Comparison of ENCODE assay signal across 20 cellular contexts in genomic region chr6:166412911-166413384, GRCh38. TPM values are rescaled to one million over a fixed set of nuclear protein-coding genes. Genes with fewer than 3 reads are reported as not detected.
DNase-seq lines count a peak whose midpoint lies in the region; ATAC-seq, FAIRE-seq and TF ChIP-seq lines count a peak whose summit lies in the region.
"Had no signal": no experiment of that assay in that cellular context is flagged by ENCODE, and none has a peak within 500 bp of the region (broad histone marks: within the 10 kb centered on the region; RNA-seq: fewer than 3 reads in every experiment).

No MANE protein-coding gene starts in this region.

- DNase-seq in activated naive CD4-positive, alpha-beta T cell treated with anti-CD3 and anti-CD28 coated beads for 36 hours: no peak
- DNase-seq in CD4-positive, alpha-beta memory T cell: no peak
- DNase-seq in GM12878 (ENCODE audit: low read depth, low spot score) (no peak), sigmoid colon (peak; percentile 51), Ammon's horn (ENCODE audit: low spot score) (no peak)
- no peak for DNase-seq in activated CD4-positive, alpha-beta T cell treated with anti-CD3 and anti-CD28 coated beads, Interleukin-2, amount 10 ng/mL, durations not matched to agents 24 days and 14 days
- DNase-seq: ACHN, NCI-H1417, NCI-H187, NCI-H2107, NCI-H510A, NCI-H748 treated with DMSO at 0.1 percent for 48 hours, OCI-M1, SHP77 had no signal

- SMC1A ChIA-PET in GM12878 (lab: Charles Lee; ENCODE audit: uncharacterized antibody, unreplicated experiment): no interaction called here

- no peak overlapping the region for H3K9ac ChIP-seq in GM12878 (ENCODE audit: control insufficient read depth, insufficient read depth, low read length)
- H3K9ac ChIP-seq: KMS-11 had no signal

- peaks cover 7% of the 10 kb centered on the region for H3K36me3 Mint-ChIP-seq in activated naive CD4-positive, alpha-beta T cell treated with anti-CD3 and anti-CD28 coated beads, Interleukin-2, amount 50 U/mL, for 24 hours
- peaks cover 14% of the 10 kb centered on the region for H3K36me3 Mint-ChIP-seq in activated naive CD4-positive, alpha-beta T cell treated with anti-CD3 and anti-CD28 coated beads for 36 hours (ENCODE audit: low read depth)
- peaks cover 15 to 18% of the 10 kb centered on the region in 2 donors for H3K36me3 Mint-ChIP-seq in CD4-positive, alpha-beta memory T cell
- H3K36me3 Mint-ChIP-seq in activated CD4-positive, alpha-beta T cell treated with anti-CD3 and anti-CD28 coated beads, Interleukin-2, amount 10 ng/mL, durations not matched to agents 24 days and 14 days (ENCODE audit: low read depth): peaks cover 18% of the 10 kb centered on the region

- 46% methylated on average over 7 of the region's 13 CpGs for WGBS in GM12878 (ENCODE audit: insufficient coverage, insufficient replicate concordance, low lambda C conversion rate, missing lambda C conversion rate)
- 91 to 95% methylated on average over 13 of the region's 13 CpGs for WGBS in sigmoid colon, 2 donors

- no peaks in the 10 kb centered on the region; the same call in 1 of the 2 replicates for H4K20me1 ChIP-seq in GM12878 (ENCODE audit: control insufficient read depth, insufficient read depth)

- no peaks in the 10 kb centered on the region for H3K36me3 ChIP-seq in CD4-positive, alpha-beta memory T cell (ENCODE audit: insufficient read depth, low read length)
- H3K36me3 ChIP-seq in GM12878 (ENCODE audit: control insufficient read depth in 2 of 2, insufficient read depth in 2 of 2, low read length in 1 of 2): no peaks in the 10 kb centered on the region
- peaks cover 0 to 37% (median 3%) of the 10 kb centered on the region in 4 donors for H3K36me3 ChIP-seq in sigmoid colon

- CTCF ChIA-PET in activated naive CD4-positive, alpha-beta T cell treated with anti-CD3 and anti-CD28 coated beads for 36 hours (lab: Charles Lee): interaction anchor here (4.7 kb wide), 1 partner anchor 13 kb away, joined by 31 read pairs; no protein-coding TSS in a partner anchor
- CTCF ChIA-PET in CD4-positive, alpha-beta memory T cell (lab: Charles Lee; ENCODE audit: partially characterized antibody): interaction anchor here (4.9 kb wide), 1 partner anchor 13 kb away, joined by 31 read pairs; no protein-coding TSS in a partner anchor
- CTCF ChIA-PET in GM12878 (lab: Yijun Ruan, JAX): no interaction called here

- no peaks in the 10 kb centered on the region for H3K27me3 Mint-ChIP-seq in activated naive CD4-positive, alpha-beta T cell treated with anti-CD3 and anti-CD28 coated beads, Interleukin-2, amount 50 U/mL, for 24 hours
- no peaks in the 10 kb centered on the region for H3K27me3 Mint-ChIP-seq in activated naive CD4-positive, alpha-beta T cell treated with anti-CD3 and anti-CD28 coated beads for 36 hours (ENCODE audit: low read depth)
- H3K27me3 Mint-ChIP-seq in CD4-positive, alpha-beta memory T cell: peaks cover 0 to 4% of the 10 kb centered on the region in 2 donors
- peaks cover 5% of the 10 kb centered on the region for H3K27me3 Mint-ChIP-seq in activated CD4-positive, alpha-beta T cell treated with anti-CD3 and anti-CD28 coated beads, Interleukin-2, amount 10 ng/mL, durations not matched to agents 24 days and 14 days

- H3K4me3 Mint-ChIP-seq in activated naive CD4-positive, alpha-beta T cell treated with anti-CD3 and anti-CD28 coated beads, Interleukin-2, amount 50 U/mL, for 24 hours: no peak overlapping the region
- H3K4me3 Mint-ChIP-seq in activated naive CD4-positive, alpha-beta T cell treated with anti-CD3 and anti-CD28 coated beads for 36 hours: no peak overlapping the region
- H3K4me3 Mint-ChIP-seq in CD4-positive, alpha-beta memory T cell: peak overlapping the region; percentile 10 to 85 (median 66)
- no peak overlapping the region for H3K4me3 Mint-ChIP-seq in activated CD4-positive, alpha-beta T cell treated with anti-CD3 and anti-CD28 coated beads, Interleukin-2, amount 10 ng/mL, durations not matched to agents 24 days and 14 days
- H3K4me3 Mint-ChIP-seq: CD14-positive monocyte had no signal

- FAIRE-seq in GM12878 (lab: Jason Lieb, UNC): no peak
- FAIRE-seq: H54 had no signal

- TF ChIP-seq EP300 in GM12878 (IDR thresholded peaks at IDR 0.05; ENCODE audit: borderline replicate concordance in 1 of 2, control insufficient read depth in 1 of 2, low read depth in 2 of 2, low read length in 2 of 2) (no peak), sigmoid colon (IDR thresholded peaks at IDR 0.05) (no peak)

- TF ChIP-seq POLR2A in GM12878 (IDR thresholded peaks at IDR 0.05; ENCODE audit: low read depth, low read length) (no peak), sigmoid colon (IDR thresholded peaks at IDR 0.05) (no peak)

- no peak overlapping the region for H3K4me2 ChIP-seq in GM12878 (ENCODE audit: control insufficient read depth, insufficient read depth)
- H3K4me2 ChIP-seq: KMS-11 had no signal

- in situ Hi-C loops in GM12878 (cut with MboI): no loop called here

- no peak overlapping the region for H3K27ac ChIP-seq in CD4-positive, alpha-beta memory T cell (ENCODE audit: low read depth, low read length)
- H3K27ac ChIP-seq in GM12878 (ENCODE audit: control insufficient read depth, insufficient read depth) (no peak overlapping the region), sigmoid colon (no peak overlapping the region)
- H3K27ac ChIP-seq: KMS-11, SK-N-MC had no signal

- H3K79me2 ChIP-seq in GM12878 (ENCODE audit: control insufficient read depth, insufficient read depth, low read length): no peaks in the 10 kb centered on the region

- ATAC-seq in GM12878 (no peak), GM21447 (IDR thresholded peaks at IDR 0.05; ENCODE audit: unreplicated experiment) (no peak)

- POLR2A ChIA-PET in CD4-positive, alpha-beta memory T cell (lab: Charles Lee; ENCODE audit: partially characterized antibody): interaction anchor here (1.3 to 2.1 kb wide), 2 partner anchors 23 to 75 kb away, joined by 4 to 6 read pairs; no protein-coding TSS in a partner anchor
- POLR2A ChIA-PET in GM12878 (lab: Charles Lee): no interaction called here

- peaks cover 79% of the 10 kb centered on the region for H3K4me1 ChIP-seq in CD4-positive, alpha-beta memory T cell (ENCODE audit: insufficient read depth, low read length)
- peaks cover 6% of the 10 kb centered on the region for H3K4me1 ChIP-seq in GM12878 (ENCODE audit: control insufficient read depth, insufficient read depth, low read length)
- H3K4me1 ChIP-seq in sigmoid colon: no peaks in the 10 kb centered on the region

- no peak for TF ChIP-seq CTCF in GM12878 (IDR thresholded peaks at IDR 0.05 in 2 of 3, conservative IDR thresholded peaks at IDR 0.05 in 1 of 3; ENCODE audit: control insufficient read depth in 2 of 3, extremely low read depth in 1 of 3, insufficient read depth in 1 of 3, low read depth in 3 of 3, low read length in 3 of 3)
- no peak for TF ChIP-seq CTCF in sigmoid colon (IDR thresholded peaks at IDR 0.05)

- TF ChIP-seq RAD21 in GM12878 (IDR thresholded peaks at IDR 0.05; ENCODE audit: insufficient read depth, low read depth, low read length): no peak

- H3K27ac Mint-ChIP-seq in activated naive CD4-positive, alpha-beta T cell treated with anti-CD3 and anti-CD28 coated beads, Interleukin-2, amount 50 U/mL, for 24 hours: peak overlapping the region; percentile 33
- no peak overlapping the region for H3K27ac Mint-ChIP-seq in activated naive CD4-positive, alpha-beta T cell treated with anti-CD3 and anti-CD28 coated beads for 36 hours
- peak overlapping the region; percentile 70 to 99 (median 78) for H3K27ac Mint-ChIP-seq in CD4-positive, alpha-beta memory T cell
- H3K27ac Mint-ChIP-seq in activated CD4-positive, alpha-beta T cell treated with anti-CD3 and anti-CD28 coated beads, Interleukin-2, amount 10 ng/mL, durations not matched to agents 24 days and 14 days: no peak overlapping the region
- H3K27ac Mint-ChIP-seq: CD14-positive monocyte had no signal

- no TSS peak for BruUV-seq in GM12878 (replicated peaks; lab: Mats Ljungman, UMichigan)

- H3K4me3 ChIP-seq in CD4-positive, alpha-beta memory T cell (ENCODE audit: low read length in 2 of 2): no peak overlapping the region
- H3K4me3 ChIP-seq in GM12878 (no peak overlapping the region), sigmoid colon (no peak overlapping the region)
- H3K4me3 ChIP-seq: SK-N-MC had no signal

- intact Hi-C loops in activated naive CD4-positive, alpha-beta T cell treated with anti-CD3 and anti-CD28 coated beads for 36 hours (cut with micrococcal nuclease): loop anchor here (10.0 kb wide), 1 partner anchor 1292 kb away; no protein-coding TSS in a partner anchor
- intact Hi-C loops in CD4-positive, alpha-beta memory T cell (cut with micrococcal nuclease): loop anchor here (10.0 kb wide), 2 partner anchors 542 to 712 kb away; partner anchors contain the start of genes CCR6 and RNASET2
- intact Hi-C loops in GM12878 (cut with micrococcal nuclease; ENCODE audit: unreplicated experiment): no loop called here
- intact Hi-C loops in sigmoid colon (cut with DNase I): no loop called here
- intact Hi-C loops in activated CD4-positive, alpha-beta T cell treated with anti-CD3 and anti-CD28 coated beads, Interleukin-2, amount 10 ng/mL, durations not matched to agents 24 days and 14 days (cut with micrococcal nuclease): no loop called here

- peaks cover 86% of the 10 kb centered on the region for H3K4me1 Mint-ChIP-seq in activated naive CD4-positive, alpha-beta T cell treated with anti-CD3 and anti-CD28 coated beads, Interleukin-2, amount 50 U/mL, for 24 hours
- H3K4me1 Mint-ChIP-seq in activated naive CD4-positive, alpha-beta T cell treated with anti-CD3 and anti-CD28 coated beads for 36 hours (ENCODE audit: low read depth): peaks cover 71% of the 10 kb centered on the region
- H3K4me1 Mint-ChIP-seq in CD4-positive, alpha-beta memory T cell: peaks cover 58 to 92% (median 75%) of the 10 kb centered on the region in 4 donors
- peaks cover 53% of the 10 kb centered on the region for H3K4me1 Mint-ChIP-seq in activated CD4-positive, alpha-beta T cell treated with anti-CD3 and anti-CD28 coated beads, Interleukin-2, amount 10 ng/mL, durations not matched to agents 24 days and 14 days

- peaks cover 6% of the 10 kb centered on the region for H3K9me3 Mint-ChIP-seq in activated naive CD4-positive, alpha-beta T cell treated with anti-CD3 and anti-CD28 coated beads, Interleukin-2, amount 50 U/mL, for 24 hours
- H3K9me3 Mint-ChIP-seq in activated naive CD4-positive, alpha-beta T cell treated with anti-CD3 and anti-CD28 coated beads for 36 hours: peaks cover 11% of the 10 kb centered on the region
- H3K9me3 Mint-ChIP-seq in CD4-positive, alpha-beta memory T cell: peaks cover 2 to 15% (median 6%) of the 10 kb centered on the region in 8 donors
- H3K9me3 Mint-ChIP-seq in activated CD4-positive, alpha-beta T cell treated with anti-CD3 and anti-CD28 coated beads, Interleukin-2, amount 10 ng/mL, durations not matched to agents 24 days and 14 days: peaks cover 14% of the 10 kb centered on the region

- no peaks in the 10 kb centered on the region for H3K27me3 ChIP-seq in CD4-positive, alpha-beta memory T cell (ENCODE audit: insufficient read depth, low read length)
- no peaks in the 10 kb centered on the region for H3K27me3 ChIP-seq in GM12878 (replicated peaks in 1 of 2; ENCODE audit: control insufficient read depth in 2 of 2, insufficient read depth in 2 of 2, low read length in 1 of 2)
- H3K27me3 ChIP-seq in sigmoid colon: no peaks in the 10 kb centered on the region

- H2AFZ ChIP-seq in GM12878 (ENCODE audit: control insufficient read depth, low read depth, low read length): no peak overlapping the region

- RAD21 ChIA-PET in GM12878 (lab: Charles Lee; ENCODE audit: unreplicated experiment): no interaction called here

- H3K9me3 ChIP-seq in CD4-positive, alpha-beta memory T cell (ENCODE audit: control insufficient read depth in 1 of 2, low read length in 2 of 2): no peaks in the 10 kb centered on the region
- H3K9me3 ChIP-seq in GM12878 (replicated peaks; ENCODE audit: control insufficient read depth, insufficient read depth, low read length) (no peaks in the 10 kb centered on the region; the same call in 2 of the 3 replicates), sigmoid colon (no peaks in the 10 kb centered on the region)

RNA-seq across cellular contexts. Expression of gene MPC1, which starts 30.2 kb away (rescaled TPM):
- 10 to 100 TPM; 16.6 to 18.7 TPM for total RNA-seq in activated naive CD4-positive, alpha-beta T cell treated with anti-CD3 and anti-CD28 coated beads for 36 hours
- 10 to 100 TPM; 33.1 to 34.7 TPM for total RNA-seq in CD4-positive, alpha-beta memory T cell
- polyA plus RNA-seq in CD4-positive, alpha-beta memory T cell: 10 to 100 TPM; 57.2 to 85.0 TPM
- 7.7 and 10.5 TPM in 2 replicates for total RNA-seq in GM12878 (2013; cell fraction: nucleolus; rRNA removed)
- 60.8 and 78.8 TPM in 2 replicates for total RNA-seq in GM12878 (2014; rRNA removed)
- total RNA-seq in GM12878 (2014; rRNA removed; fragmentation: Illumina TruSeq; extraction: Trizol): 76.1 and 76.7 TPM in 2 replicates
- total RNA-seq in GM12878 (2021): 51.6 and 55.0 TPM in 2 replicates
- 17.6 TPM for polyA plus RNA-seq in GM12878 (2011; ENCODE audit: low read depth)
- polyA plus RNA-seq in GM12878 (2011; rRNA removed): 53.2 and 58.5 TPM in 2 replicates
- polyA plus RNA-seq in GM12878 (2011; cell fraction: cytosol; rRNA removed): 39.8 and 50.1 TPM in 2 replicates
- 25.9 and 30.5 TPM in 2 replicates for polyA plus RNA-seq in GM12878 (2011; cell fraction: nucleus; rRNA removed)
- 35.1 and 37.5 TPM in 2 replicates for polyA plus RNA-seq in GM12878 (2012)
- 93.8 and 100 TPM in 2 replicates for polyA plus RNA-seq in GM12878 (2014; fragmentation: Illumina TruSeq; extraction: Trizol)
- 10 to 100 TPM; 81.5 to 97.0 TPM for polyA plus RNA-seq in GM12878 (2014; fragmentation: Nextera tagmentation; extraction: Ambion mirVana)
- 61.5 and 61.9 TPM in 2 replicates for polyA plus RNA-seq in GM12878 (2014; rRNA removed)
- polyA plus RNA-seq in GM12878 (2016; fragmentation: Nextera tagmentation; extraction: Ambion mirVana): 100 to 1,000 TPM; 173 to 177 TPM
- polyA minus RNA-seq in GM12878 (2011; rRNA and poly(A)+ RNA removed): 16.5 and 20.0 TPM in 2 replicates
- 9.0 and 14.8 TPM in 2 replicates for polyA minus RNA-seq in GM12878 (2011; cell fraction: cytosol; rRNA and poly(A)+ RNA removed)
- 3.6 and 3.8 TPM in 2 replicates for polyA minus RNA-seq in GM12878 (2011; cell fraction: nucleus; rRNA and poly(A)+ RNA removed)
- total RNA-seq in sigmoid colon: 10 to 100 TPM; 52.9 to 82.0 (median 78.3) TPM
- polyA plus RNA-seq in sigmoid colon: 100 to 1,000 TPM; 116 to 310 (median 161) TPM
- 17.1 and 18.1 TPM in 2 replicates for total RNA-seq in activated CD4-positive, alpha-beta T cell treated with anti-CD3 and anti-CD28 coated beads, Interleukin-2, amount 10 ng/mL, durations not matched to agents 24 days and 14 days

Comparison
In these comparisons a context has a peak if more than half of its experiments do, and no peak if none do; other contexts are left out.
1. H3K27ac Mint-ChIP-seq: peak in activated naive CD4-positive, alpha-beta T cell treated with anti-CD3 and anti-CD28 coated beads, Interleukin-2, amount 50 U/mL, for 24 hours (single experiment) and CD4-positive, alpha-beta memory T cell (7 of 7); none in activated naive CD4-positive, alpha-beta T cell treated with anti-CD3 and anti-CD28 coated beads for 36 hours (single experiment) and activated CD4-positive, alpha-beta T cell treated with anti-CD3 and anti-CD28 coated beads, Interleukin-2, amount 10 ng/mL, durations not matched to agents 24 days and 14 days (single experiment).
2. H3K4me3 Mint-ChIP-seq: peak in CD4-positive, alpha-beta memory T cell (8 of 8); none in activated naive CD4-positive, alpha-beta T cell treated with anti-CD3 and anti-CD28 coated beads, Interleukin-2, amount 50 U/mL, for 24 hours (single experiment), activated naive CD4-positive, alpha-beta T cell treated with anti-CD3 and anti-CD28 coated beads for 36 hours (single experiment) and activated CD4-positive, alpha-beta T cell treated with anti-CD3 and anti-CD28 coated beads, Interleukin-2, amount 10 ng/mL, durations not matched to agents 24 days and 14 days (single experiment).
3. intact Hi-C loops: an anchor here in activated naive CD4-positive, alpha-beta T cell treated with anti-CD3 and anti-CD28 coated beads for 36 hours (10.0 kb wide) and CD4-positive, alpha-beta memory T cell (10.0 kb wide); none called in GM12878, sigmoid colon and activated CD4-positive, alpha-beta T cell treated with anti-CD3 and anti-CD28 coated beads, Interleukin-2, amount 10 ng/mL, durations not matched to agents 24 days and 14 days.